ENCODE assay signal across 8 cellular contexts in genomic region chr5:57499262-57500050, GRCh38. TPM values are rescaled to one million over a fixed set of nuclear protein-coding genes. Genes with fewer than 3 reads are reported as not detected.
DNase-seq lines count a peak whose midpoint lies in the region; ATAC-seq and TF ChIP-seq lines count a peak whose summit lies in the region.

No MANE protein-coding gene starts in this region.

- no peak overlapping the region for H3K23ac ChIP-seq in mesenchymal stem cell (ENCODE audit: low read length in 2 of 2)

- H4K91ac ChIP-seq in mesenchymal stem cell (ENCODE audit: low read length), result no peak overlapping the region

- H3K4ac ChIP-seq in mesenchymal stem cell (ENCODE audit: low read depth in 1 of 2, low read length in 2 of 2), result peak overlapping the region in 1 of 2 experiments; percentile 91

- H2BK120ac ChIP-seq in mesenchymal stem cell (ENCODE audit: low read depth, low read length), result peak overlapping the region; percentile 77

- no peak overlapping the region for H3K14ac ChIP-seq in mesenchymal stem cell (ENCODE audit: low read length in 2 of 2)

- no peaks in the 10 kb centered on the region for H3K36me3 ChIP-seq in endocrine pancreas (ENCODE audit: control insufficient read depth, insufficient read depth, low read length)
- H3K36me3 ChIP-seq in mesenchymal stem cell (ENCODE audit: control insufficient read depth in 1 of 2, insufficient read depth in 2 of 2, low read depth in 1 of 2, low read length in 2 of 2), result no peaks in the 10 kb centered on the region

- peaks cover 31% of the 10 kb centered on the region for H3K27me3 Mint-ChIP-seq in activated CD8-positive, alpha-beta memory T cell treated with anti-CD3 and anti-CD28 coated beads, Interleukin-2, amount 10 ng/mL, durations not matched to agents 7 days and 5 days

- 35% methylated on average over 4 of the region's 8 CpGs for whole genome bisulfite sequencing in mesenchymal stem cell

- H3K9me3 ChIP-seq in endocrine pancreas (ENCODE audit: control insufficient read depth, low read length) (no peaks in the 10 kb centered on the region), mesenchymal stem cell (ENCODE audit: control insufficient read depth, low read length) (no peaks in the 10 kb centered on the region)

- no peak overlapping the region for H2AFZ ChIP-seq in mesenchymal stem cell (ENCODE audit: low read depth, low read length)

- no peak overlapping the region for H3K4me2 ChIP-seq in mesenchymal stem cell (ENCODE audit: low read length, poor library complexity, severe bottlenecking)

- H2BK12ac ChIP-seq in mesenchymal stem cell (ENCODE audit: low read length in 2 of 2), result peak overlapping the region in 1 of 2 experiments; percentile 86

- peak overlapping the region; percentile 56 for H3K4me3 Mint-ChIP-seq in activated CD8-positive, alpha-beta memory T cell treated with anti-CD3 and anti-CD28 coated beads, Interleukin-2, amount 10 ng/mL, durations not matched to agents 7 days and 5 days

- H3K9me3 Mint-ChIP-seq in activated CD8-positive, alpha-beta memory T cell treated with anti-CD3 and anti-CD28 coated beads, Interleukin-2, amount 10 ng/mL, durations not matched to agents 7 days and 5 days (ENCODE audit: low read depth), result no peaks in the 10 kb centered on the region

- peaks cover 25% of the 10 kb centered on the region for H3K4me1 Mint-ChIP-seq in activated CD8-positive, alpha-beta memory T cell treated with anti-CD3 and anti-CD28 coated beads, Interleukin-2, amount 10 ng/mL, durations not matched to agents 7 days and 5 days

- peak overlapping the region; percentile 64 to 66 for H3K18ac ChIP-seq in mesenchymal stem cell (ENCODE audit: low read depth in 1 of 2, low read length in 2 of 2)

- H3K27me3 ChIP-seq in endocrine pancreas (ENCODE audit: control insufficient read depth, insufficient read depth, low read length), result no peaks in the 10 kb centered on the region
- no peaks in the 10 kb centered on the region for H3K27me3 ChIP-seq in mesenchymal stem cell (ENCODE audit: control insufficient read depth in 1 of 2, insufficient read depth in 1 of 2, low read length in 2 of 2)

- no peak overlapping the region for H2BK5ac ChIP-seq in mesenchymal stem cell (ENCODE audit: low read depth, low read length, poor library complexity, severe bottlenecking)

- H3K27ac ChIP-seq in RWPE1, result no peak overlapping the region
- H3K27ac ChIP-seq in mesenchymal stem cell (ENCODE audit: low read length, poor library complexity, severe bottlenecking), result no peak overlapping the region

- H3K79me1 ChIP-seq in mesenchymal stem cell (replicated peaks; ENCODE audit: low read length, poor library complexity, severe bottlenecking), result no peaks in the 10 kb centered on the region

- H2BK15ac ChIP-seq in mesenchymal stem cell (ENCODE audit: low read depth, poor library complexity, severe bottlenecking), result no peak overlapping the region

- POLR2A ChIA-PET in RWPE1 (lab: Yijun Ruan, JAX; ENCODE audit: low non-redundant PET), result no interaction called here

- peak; percentile 72 for ATAC-seq in activated CD8-positive, alpha-beta memory T cell treated with anti-CD3 and anti-CD28 coated beads, Interleukin-2, amount 10 ng/mL, durations not matched to agents 7 days and 5 days
- ATAC-seq in GM21360 (IDR thresholded peaks at IDR 0.05; ENCODE audit: unreplicated experiment) (peak; percentile 83), HG03460 (IDR thresholded peaks at IDR 0.05; ENCODE audit: unreplicated experiment) (peak; percentile 83)

- H3K9ac ChIP-seq in endocrine pancreas (ENCODE audit: control insufficient read depth, insufficient read depth, low read length) (peak overlapping the region; percentile 12), mesenchymal stem cell (ENCODE audit: low read length) (peak overlapping the region; percentile 84)

- H2AK5ac ChIP-seq in mesenchymal stem cell (ENCODE audit: low read length, severe bottlenecking), result peak overlapping the region; percentile 36

- TF ChIP-seq CTCF in RWPE1 (conservative IDR thresholded peaks at IDR 0.05; ENCODE audit: low read depth), result peak; percentile 93

- CTCF ChIA-PET in activated CD8-positive, alpha-beta memory T cell treated with anti-CD3 and anti-CD28 coated beads, Interleukin-2, amount 10 ng/mL, durations not matched to agents 7 days and 5 days (lab: Charles Lee), result interaction anchor here (0.9 to 3.4 kb wide), 12 partner anchors 8 to 966 kb away, joined by 3 to 22 read pairs (median 4); partner anchors contain the start of genes ACTBL2 and PLK2
- CTCF ChIA-PET in RWPE1 (lab: Yijun Ruan, JAX), result interaction anchor here (0.5 to 3.2 kb wide), 32 partner anchors 8 to 961 kb away, joined by 3 to 24 read pairs (median 4); partner anchors contain the start of genes ACTBL2 and PLK2

- no peaks in the 10 kb centered on the region for H3K36me3 Mint-ChIP-seq in activated CD8-positive, alpha-beta memory T cell treated with anti-CD3 and anti-CD28 coated beads, Interleukin-2, amount 10 ng/mL, durations not matched to agents 7 days and 5 days

- H4K8ac ChIP-seq in mesenchymal stem cell (ENCODE audit: low read length), result no peak overlapping the region

- H3K4me1 ChIP-seq in endocrine pancreas (ENCODE audit: control insufficient read depth, insufficient read depth, low read length), result no peaks in the 10 kb centered on the region
- peaks cover 5% of the 10 kb centered on the region for H3K4me1 ChIP-seq in mesenchymal stem cell (ENCODE audit: control insufficient read depth, insufficient read depth, low read depth, low read length)

- H3K27ac Mint-ChIP-seq in activated CD8-positive, alpha-beta memory T cell treated with anti-CD3 and anti-CD28 coated beads, Interleukin-2, amount 10 ng/mL, durations not matched to agents 7 days and 5 days, result peak overlapping the region; percentile 13

- H3K4me3 ChIP-seq in endocrine pancreas (ENCODE audit: control insufficient read depth, insufficient read depth, low read length) (peak overlapping the region; percentile 82), mesenchymal stem cell (ENCODE audit: insufficient read depth in 1 of 2, low read depth in 1 of 2, low read length in 2 of 2) (peak overlapping the region in 1 of 2 experiments; percentile 43)

- no peak for DNase-seq in activated CD8-positive, alpha-beta memory T cell treated with anti-CD3 and anti-CD28 coated beads, Interleukin-2, amount 10 ng/mL, durations not matched to agents 7 days and 5 days
- no peak for DNase-seq in activated CD8-positive, alpha-beta memory T cell treated with anti-CD3 and anti-CD28 coated beads, Interleukin-2, amount 50 U/mL, for 48 hours
- DNase-seq in RWPE1 (ENCODE audit: low spot score) (peak; percentile 65), mesenchymal stem cell (peak; percentile 77), occipital lobe (lab: John Stamatoyannopoulos, UW) (no peak)

RNA-seq across cellular contexts. Expression of gene ACTBL2, which starts 16.8 kb away (rescaled TPM):
- not detected for total RNA-seq in activated CD8-positive, alpha-beta memory T cell treated with anti-CD3 and anti-CD28 coated beads, Interleukin-2, amount 10 ng/mL, durations not matched to agents 7 days and 5 days
- 0.23 TPM for polyA plus RNA-seq in mesenchymal stem cell (2013, experiment 1 of 2)
- polyA plus RNA-seq in mesenchymal stem cell (2013, experiment 2 of 2), result 0.16 TPM
- total RNA-seq in occipital lobe, result not detected

Comparison
In these comparisons a context has a peak if more than half of its experiments do, and no peak if none do; other contexts are left out.
1. DNase-seq: peak in RWPE1 (single experiment) and mesenchymal stem cell (single experiment); none in activated CD8-positive, alpha-beta memory T cell treated with anti-CD3 and anti-CD28 coated beads, Interleukin-2, amount 10 ng/mL, durations not matched to agents 7 days and 5 days (single experiment), activated CD8-positive, alpha-beta memory T cell treated with anti-CD3 and anti-CD28 coated beads, Interleukin-2, amount 50 U/mL, for 48 hours (single experiment) and occipital lobe (single experiment).
2. Peak in every context shown above with its lines, with median percentiles within 50 percentile points of each other: ATAC-seq.